In genomic region chr11:30447246-30447645, GRCh38 we compare ENCODE assay signal across 1 cellular context.
TF ChIP-seq lines count a peak whose summit lies in the region.

No MANE protein-coding gene starts in this region.

TF ChIP-seq in H1, 55 proteins besides CTCF, POLR2A, EP300 and RAD21 (continued from another document):
- TF ChIP-seq CBX5 (IDR thresholded peaks at IDR 0.05; ENCODE audit: low read depth, low read length): no peak
- TF ChIP-seq KDM1A (IDR thresholded peaks at IDR 0.05; ENCODE audit: borderline replicate concordance, low read length): no peak
- TF ChIP-seq CHD1 (IDR thresholded peaks at IDR 0.05; ENCODE audit: low read depth, low read length): no peak
- TF ChIP-seq, protein P1, sequence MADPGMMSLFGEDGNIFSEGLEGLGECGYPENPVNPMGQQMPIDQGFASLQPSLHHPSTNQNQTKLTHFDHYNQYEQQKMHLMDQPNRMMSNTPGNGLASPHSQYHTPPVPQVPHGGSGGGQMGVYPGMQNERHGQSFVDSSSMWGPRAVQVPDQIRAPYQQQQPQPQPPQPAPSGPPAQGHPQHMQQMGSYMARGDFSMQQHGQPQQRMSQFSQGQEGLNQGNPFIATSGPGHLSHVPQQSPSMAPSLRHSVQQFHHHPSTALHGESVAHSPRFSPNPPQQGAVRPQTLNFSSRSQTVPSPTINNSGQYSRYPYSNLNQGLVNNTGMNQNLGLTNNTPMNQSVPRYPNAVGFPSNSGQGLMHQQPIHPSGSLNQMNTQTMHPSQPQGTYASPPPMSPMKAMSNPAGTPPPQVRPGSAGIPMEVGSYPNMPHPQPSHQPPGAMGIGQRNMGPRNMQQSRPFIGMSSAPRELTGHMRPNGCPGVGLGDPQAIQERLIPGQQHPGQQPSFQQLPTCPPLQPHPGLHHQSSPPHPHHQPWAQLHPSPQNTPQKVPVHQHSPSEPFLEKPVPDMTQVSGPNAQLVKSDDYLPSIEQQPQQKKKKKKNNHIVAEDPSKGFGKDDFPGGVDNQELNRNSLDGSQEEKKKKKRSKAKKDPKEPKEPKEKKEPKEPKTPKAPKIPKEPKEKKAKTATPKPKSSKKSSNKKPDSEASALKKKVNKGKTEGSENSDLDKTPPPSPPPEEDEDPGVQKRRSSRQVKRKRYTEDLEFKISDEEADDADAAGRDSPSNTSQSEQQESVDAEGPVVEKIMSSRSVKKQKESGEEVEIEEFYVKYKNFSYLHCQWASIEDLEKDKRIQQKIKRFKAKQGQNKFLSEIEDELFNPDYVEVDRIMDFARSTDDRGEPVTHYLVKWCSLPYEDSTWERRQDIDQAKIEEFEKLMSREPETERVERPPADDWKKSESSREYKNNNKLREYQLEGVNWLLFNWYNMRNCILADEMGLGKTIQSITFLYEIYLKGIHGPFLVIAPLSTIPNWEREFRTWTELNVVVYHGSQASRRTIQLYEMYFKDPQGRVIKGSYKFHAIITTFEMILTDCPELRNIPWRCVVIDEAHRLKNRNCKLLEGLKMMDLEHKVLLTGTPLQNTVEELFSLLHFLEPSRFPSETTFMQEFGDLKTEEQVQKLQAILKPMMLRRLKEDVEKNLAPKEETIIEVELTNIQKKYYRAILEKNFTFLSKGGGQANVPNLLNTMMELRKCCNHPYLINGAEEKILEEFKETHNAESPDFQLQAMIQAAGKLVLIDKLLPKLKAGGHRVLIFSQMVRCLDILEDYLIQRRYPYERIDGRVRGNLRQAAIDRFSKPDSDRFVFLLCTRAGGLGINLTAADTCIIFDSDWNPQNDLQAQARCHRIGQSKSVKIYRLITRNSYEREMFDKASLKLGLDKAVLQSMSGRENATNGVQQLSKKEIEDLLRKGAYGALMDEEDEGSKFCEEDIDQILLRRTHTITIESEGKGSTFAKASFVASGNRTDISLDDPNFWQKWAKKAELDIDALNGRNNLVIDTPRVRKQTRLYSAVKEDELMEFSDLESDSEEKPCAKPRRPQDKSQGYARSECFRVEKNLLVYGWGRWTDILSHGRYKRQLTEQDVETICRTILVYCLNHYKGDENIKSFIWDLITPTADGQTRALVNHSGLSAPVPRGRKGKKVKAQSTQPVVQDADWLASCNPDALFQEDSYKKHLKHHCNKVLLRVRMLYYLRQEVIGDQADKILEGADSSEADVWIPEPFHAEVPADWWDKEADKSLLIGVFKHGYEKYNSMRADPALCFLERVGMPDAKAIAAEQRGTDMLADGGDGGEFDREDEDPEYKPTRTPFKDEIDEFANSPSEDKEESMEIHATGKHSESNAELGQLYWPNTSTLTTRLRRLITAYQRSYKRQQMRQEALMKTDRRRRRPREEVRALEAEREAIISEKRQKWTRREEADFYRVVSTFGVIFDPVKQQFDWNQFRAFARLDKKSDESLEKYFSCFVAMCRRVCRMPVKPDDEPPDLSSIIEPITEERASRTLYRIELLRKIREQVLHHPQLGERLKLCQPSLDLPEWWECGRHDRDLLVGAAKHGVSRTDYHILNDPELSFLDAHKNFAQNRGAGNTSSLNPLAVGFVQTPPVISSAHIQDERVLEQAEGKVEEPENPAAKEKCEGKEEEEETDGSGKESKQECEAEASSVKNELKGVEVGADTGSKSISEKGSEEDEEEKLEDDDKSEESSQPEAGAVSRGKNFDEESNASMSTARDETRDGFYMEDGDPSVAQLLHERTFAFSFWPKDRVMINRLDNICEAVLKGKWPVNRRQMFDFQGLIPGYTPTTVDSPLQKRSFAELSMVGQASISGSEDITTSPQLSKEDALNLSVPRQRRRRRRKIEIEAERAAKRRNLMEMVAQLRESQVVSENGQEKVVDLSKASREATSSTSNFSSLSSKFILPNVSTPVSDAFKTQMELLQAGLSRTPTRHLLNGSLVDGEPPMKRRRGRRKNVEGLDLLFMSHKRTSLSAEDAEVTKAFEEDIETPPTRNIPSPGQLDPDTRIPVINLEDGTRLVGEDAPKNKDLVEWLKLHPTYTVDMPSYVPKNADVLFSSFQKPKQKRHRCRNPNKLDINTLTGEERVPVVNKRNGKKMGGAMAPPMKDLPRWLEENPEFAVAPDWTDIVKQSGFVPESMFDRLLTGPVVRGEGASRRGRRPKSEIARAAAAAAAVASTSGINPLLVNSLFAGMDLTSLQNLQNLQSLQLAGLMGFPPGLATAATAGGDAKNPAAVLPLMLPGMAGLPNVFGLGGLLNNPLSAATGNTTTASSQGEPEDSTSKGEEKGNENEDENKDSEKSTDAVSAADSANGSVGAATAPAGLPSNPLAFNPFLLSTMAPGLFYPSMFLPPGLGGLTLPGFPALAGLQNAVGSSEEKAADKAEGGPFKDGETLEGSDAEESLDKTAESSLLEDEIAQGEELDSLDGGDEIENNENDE (IDR thresholded peaks at IDR 0.05; ENCODE audit: insufficient replicate concordance, low read length): no peak
- TF ChIP-seq SIRT6 (IDR thresholded peaks at IDR 0.05; ENCODE audit: low read length): no peak
